In genomic region chr19:1396768-1397679, GRCh38 we compare ENCODE assay signal across 1 cellular context.
TF ChIP-seq lines count a peak whose summit lies in the region.

No MANE protein-coding gene starts in this region.

TF ChIP-seq in HCT116, 20 proteins besides CTCF, POLR2A, EP300 and RAD21 (continued from another document):
- no peak for TF ChIP-seq ZBTB33 (IDR thresholded peaks at IDR 0.05; ENCODE audit: extremely low read depth, insufficient replicate concordance, low read length)
- TF ChIP-seq EGR1 (IDR thresholded peaks at IDR 0.05; ENCODE audit: low read depth): no peak
- no peak for TF ChIP-seq ZFX (IDR thresholded peaks at IDR 0.05)
- TF ChIP-seq CEBPB (IDR thresholded peaks at IDR 0.05; ENCODE audit: low read depth): no peak
- TF ChIP-seq YY1 (IDR thresholded peaks at IDR 0.05; ENCODE audit: extremely low read depth, insufficient replicate concordance, low read depth, low read length): no peak
- TF ChIP-seq EZH2 (IDR thresholded peaks at IDR 0.05): no peak
- no peak for TF ChIP-seq FOSL1 (IDR thresholded peaks at IDR 0.05; ENCODE audit: low read depth)
- no peak for TF ChIP-seq REST (IDR thresholded peaks at IDR 0.05; ENCODE audit: low read depth)
TF ChIP-seq in HCT116: peak in this region for 0.
